In genomic region chr12:116263431-116263830, GRCh38 we compare ENCODE assay signal across 28 cellular contexts. TPM values are rescaled to one million over a fixed set of nuclear protein-coding genes. Genes with fewer than 3 reads are reported as not detected.
DNase-seq lines count a peak whose midpoint lies in the region; FAIRE-seq and TF ChIP-seq lines count a peak whose summit lies in the region.
"Had no signal": no experiment of that assay in that cellular context is flagged by ENCODE, and none has a peak within 500 bp of the region (broad histone marks: within the 10 kb centered on the region; RNA-seq: fewer than 3 reads in every experiment).

No MANE protein-coding gene starts in this region.

- peaks cover 35% of the 10 kb centered on the region for H3K4me1 Mint-ChIP-seq in brain

- no peak overlapping the region for H3K9ac ChIP-seq in BLaER1
- H3K9ac ChIP-seq: KMS-11 had no signal

- H3K27me3 ChIP-seq in BLaER1: no peaks in the 10 kb centered on the region
- no peaks in the 10 kb centered on the region for H3K27me3 ChIP-seq in neutrophil
- H3K27me3 ChIP-seq in effector memory CD4-positive, alpha-beta T cell (replicated peaks; ENCODE audit: control insufficient read depth, insufficient read depth, low read length, poor library complexity, severe bottlenecking): no peaks in the 10 kb centered on the region
- H3K27me3 ChIP-seq: pancreas, spleen, transverse colon had no signal

- POLR2A ChIA-PET in HEK293 (lab: Yijun Ruan, JAX) (interaction anchor here (0.9 kb wide), 1 partner anchor 10 kb away, joined by 4 read pairs; no protein-coding TSS in a partner anchor), HEK293T (lab: Yijun Ruan, JAX) (no interaction called here)

- TF ChIP-seq CTCF in HEK293 (tag by site-specific recombination; IDR thresholded peaks at IDR 0.05) (no peak), brain (conservative IDR thresholded peaks at IDR 0.05) (no peak), neutrophil (IDR thresholded peaks at IDR 0.05) (no peak)

- H3K9me3 ChIP-seq in BLaER1 (no peaks in the 10 kb centered on the region), HEK293 (ENCODE audit: control insufficient read depth, insufficient read depth, low read depth, low read length) (no peaks in the 10 kb centered on the region), neutrophil (no peaks in the 10 kb centered on the region)
- H3K9me3 ChIP-seq in effector memory CD4-positive, alpha-beta T cell (ENCODE audit: control insufficient read depth, low read length): no peaks in the 10 kb centered on the region
- H3K9me3 ChIP-seq: pancreas, spleen, transverse colon had no signal

- H3K36me3 Mint-ChIP-seq in brain: no peaks in the 10 kb centered on the region
- H3K36me3 Mint-ChIP-seq: naive thymus-derived CD8-positive, alpha-beta T cell had no signal

- peaks cover 100% of the 10 kb centered on the region for H4K20me1 ChIP-seq in BLaER1

- H3K4me2 ChIP-seq in BLaER1: peak overlapping the region; percentile 23; the same call in 1 of the 2 replicates
- H3K4me2 ChIP-seq: KMS-11 had no signal

- H3K36me3 ChIP-seq in BLaER1 (no peaks in the 10 kb centered on the region), HEK293 (ENCODE audit: control insufficient read depth in 2 of 2, insufficient read depth in 1 of 2, low read length in 2 of 2) (no peaks in the 10 kb centered on the region), neutrophil (no peaks in the 10 kb centered on the region)
- no peaks in the 10 kb centered on the region for H3K36me3 ChIP-seq in effector memory CD4-positive, alpha-beta T cell (ENCODE audit: control insufficient read depth, insufficient read depth, low read length)
- H3K36me3 ChIP-seq: pancreas, spleen, transverse colon had no signal

- no peaks in the 10 kb centered on the region for H3K27me3 Mint-ChIP-seq in brain
- H3K27me3 Mint-ChIP-seq: naive thymus-derived CD8-positive, alpha-beta T cell had no signal

- no peak for DNase-seq in effector memory CD4-positive, alpha-beta T cell
- no peak for DNase-seq in HTR-8/SVneo (ENCODE audit: insufficient read length, low spot score)
- no peak for DNase-seq in HEK293T (ENCODE audit: extremely low spot score)
- no peak for DNase-seq in GM03348 (ENCODE audit: low spot score)
- DNase-seq: activated effector memory CD4-positive, alpha-beta T cell treated with anti-CD3 and anti-CD28 coated beads, Interleukin-2, amount 50 U/mL, for 16 hours; C1 segment of cervical spinal cord; Calu3; glutamatergic neuron; GOT3; islet precursor cell; midbrain; MM.1S; naive thymus-derived CD8-positive, alpha-beta T cell; NCI-H1417; NCI-H2029 treated with DMSO at 0.1 percent for 48 hours; NCI-H2227 treated with DMSO at 0.1 percent for 48 hours; NCI-H748 treated with DMSO at 0.1 percent for 48 hours; pancreas; spleen; transverse colon had no signal

- no peak for FAIRE-seq in HTR-8/SVneo (lab: Jason Lieb, UNC)
- FAIRE-seq: GM12891, pancreas, TTC549 had no signal

- CTCF ChIA-PET in HEK293 (lab: Yijun Ruan, JAX): interaction anchor here (0.9 to 1.1 kb wide), 2 partner anchors 11 to 227 kb away, joined by 3 to 4 read pairs; no protein-coding TSS in a partner anchor
- CTCF ChIA-PET in HEK293T (lab: Yijun Ruan, JAX): interaction anchor here (0.7 kb wide), 1 partner anchor 12 kb away, joined by 4 read pairs; no protein-coding TSS in a partner anchor

- H3K4me3 Mint-ChIP-seq in brain: peak overlapping the region in 3 of 5 experiments; percentile 14 to 54 (median 26)

- peaks cover 73% of the 10 kb centered on the region for H3K4me1 ChIP-seq in BLaER1
- H3K4me1 ChIP-seq in HEK293 (ENCODE audit: control insufficient read depth, insufficient read depth, low read length): peaks cover 38% of the 10 kb centered on the region
- peaks cover 33 to 76% of the 10 kb centered on the region in 2 experiments for H3K4me1 ChIP-seq in neutrophil (ENCODE audit: control insufficient read depth in 1 of 2, insufficient read depth in 1 of 2, low read depth in 1 of 2, low read length in 1 of 2)
- H3K4me1 ChIP-seq in effector memory CD4-positive, alpha-beta T cell (ENCODE audit: control insufficient read depth, insufficient read depth, low read length, poor library complexity, severe bottlenecking): peaks cover 18% of the 10 kb centered on the region

- peak overlapping the region in 1 of 5 experiments; percentile 73 for H3K27ac Mint-ChIP-seq in brain

- H3K9me3 Mint-ChIP-seq in brain: no peaks in the 10 kb centered on the region
- H3K9me3 Mint-ChIP-seq: naive thymus-derived CD8-positive, alpha-beta T cell had no signal

- H3K27ac ChIP-seq in BLaER1: no peak overlapping the region
- H3K27ac ChIP-seq in HEK293 (ENCODE audit: extremely low read depth, low read depth, low read length): no peak overlapping the region
- peak overlapping the region; percentile 16 for H3K27ac ChIP-seq in neutrophil
- H3K27ac ChIP-seq in effector memory CD4-positive, alpha-beta T cell (ENCODE audit: insufficient read depth, low read length, poor library complexity, severe bottlenecking): no peak overlapping the region
- H3K27ac ChIP-seq: KMS-11, pancreas, RWPE1, transverse colon had no signal

- H3K4me3 ChIP-seq in BLaER1 (no peak overlapping the region), HEK293 (ENCODE audit: low read depth, low read length) (no peak overlapping the region), neutrophil (ENCODE audit: low read depth in 1 of 2, low read length in 1 of 2) (no peak overlapping the region)
- H3K4me3 ChIP-seq in effector memory CD4-positive, alpha-beta T cell (ENCODE audit: insufficient read depth, low read depth, low read length, poor library complexity, severe bottlenecking): no peak overlapping the region
- H3K4me3 ChIP-seq: pancreas, spleen, transverse colon had no signal

TF ChIP-seq in HEK293, 187 proteins besides CTCF, POLR2A, EP300 and RAD21:
- TF ChIP-seq PRDM10 (tag by site-specific recombination; IDR thresholded peaks at IDR 0.05) (peak; percentile 76), ZFHX2 (tag by site-specific recombination; conservative IDR thresholded peaks at IDR 0.05) (no peak), ZNF629 (tag by site-specific recombination; IDR thresholded peaks at IDR 0.05) (no peak), ZNF701 (tag by site-specific recombination; IDR thresholded peaks at IDR 0.05) (no peak)
TF ChIP-seq in HEK293: peak in this region for 1.

TF ChIP-seq in HEK293T, 16 proteins besides CTCF, POLR2A, EP300 and RAD21:
- no peak for TF ChIP-seq LEF1 (IDR thresholded peaks at IDR 0.05; ENCODE audit: borderline replicate concordance)
- no peak for TF ChIP-seq NFRKB (IDR thresholded peaks at IDR 0.05)
- TF ChIP-seq TARDBP (IDR thresholded peaks at IDR 0.05): no peak
- TF ChIP-seq SP1 (IDR thresholded peaks at IDR 0.05): no peak
- TF ChIP-seq HDGF (IDR thresholded peaks at IDR 0.05; ENCODE audit: borderline replicate concordance): no peak
- TF ChIP-seq CTBP1 (IDR thresholded peaks at IDR 0.05; ENCODE audit: borderline replicate concordance): no peak
TF ChIP-seq in HEK293T: peak in this region for 0.

RNA-seq across cellular contexts. Expression of gene MED13L, which starts 14.1 kb away (rescaled TPM):
- polyA plus RNA-seq in brain (ENCODE audit: insufficient read depth, low read depth, low replicate concordance): 27.5 TPM
